In the genomic region with DNA sequence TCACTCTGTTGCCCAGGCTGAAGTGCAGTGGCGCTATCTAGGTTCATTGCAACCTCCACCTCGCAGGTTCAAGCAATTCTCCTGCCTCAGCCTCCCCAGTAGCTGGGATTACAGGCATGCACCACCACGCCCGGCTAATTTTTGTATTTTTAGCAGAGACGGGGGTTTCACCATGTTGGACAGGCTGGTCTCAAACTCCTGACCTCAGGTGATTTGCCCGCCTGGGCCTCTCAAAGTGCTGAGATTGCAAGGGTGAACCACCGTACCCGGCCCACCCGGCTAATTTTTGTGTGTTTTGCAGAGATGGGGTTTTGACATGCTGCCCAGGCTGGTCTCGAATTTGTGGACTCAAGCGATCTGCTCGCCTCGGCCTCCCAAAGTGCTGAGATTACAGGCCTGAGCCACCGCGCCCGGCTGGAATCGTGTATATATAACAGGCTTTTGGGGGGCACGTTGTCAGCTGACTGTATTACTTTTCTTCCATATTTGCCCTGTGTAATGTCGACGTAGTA, we compare ENCODE assay signal across 1 cellular context.
TF ChIP-seq lines count a peak whose summit lies in the region.

No MANE protein-coding gene starts in this region.

TF ChIP-seq in WTC11, 78 proteins besides CTCF, POLR2A, EP300 and RAD21 (continued from another document):
- peak; percentile 81 for TF ChIP-seq GTF2I (CRISPR knock-in tag; conservative IDR thresholded peaks at IDR 0.05)
